ENCODE assay signal across 8 cellular contexts in the genomic region with DNA sequence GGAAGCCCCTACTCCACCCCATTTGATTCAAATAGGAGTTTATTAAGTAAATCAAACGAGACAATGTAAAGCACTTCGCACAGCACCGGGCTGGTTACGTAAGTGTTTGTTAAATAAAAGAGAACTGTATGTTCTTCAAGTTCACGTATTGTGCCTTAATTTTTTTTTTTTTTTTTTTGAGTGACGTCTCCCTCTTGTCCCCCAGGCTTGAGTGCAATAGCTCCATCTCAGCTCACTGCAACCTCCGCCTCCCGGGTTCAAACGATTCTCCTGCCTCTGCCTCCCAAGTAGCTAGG. TPM values are rescaled to one million over a fixed set of nuclear protein-coding genes. Genes with fewer than 3 reads are reported as not detected.
DNase-seq lines count a peak whose midpoint lies in the region; ATAC-seq, FAIRE-seq and TF ChIP-seq lines count a peak whose summit lies in the region.

No MANE protein-coding gene starts in this region.

- BruUV-seq in Panc1 (replicated peaks; lab: Mats Ljungman, UMichigan), result no TSS peak

- POLR2A ChIA-PET in Panc1 (lab: Charles Lee), result interaction anchor here (0.7 kb wide), 4 partner anchors 72 to 150 kb away, joined by 5 to 6 read pairs (median 6); no protein-coding TSS in a partner anchor

- no peak overlapping the region for H4K8ac ChIP-seq in neuronal stem cell (ENCODE audit: low read depth, low read length)

- DNase-seq in Panc1 (ENCODE audit: low read depth, low spot score) (no peak), epithelial cell of prostate (ENCODE audit: low read depth, low spot score) (no peak), neuronal stem cell (ENCODE audit: low spot score) (no peak), NCI-H774 (lab: John Stamatoyannopoulos, UW) (no peak), GM19239 (ENCODE audit: insufficient read length, low spot score) (no peak), left colon (no peak)
- no peak for DNase-seq in central memory CD4-positive, alpha-beta T cell

- peak overlapping the region; percentile 70; the same call in 1 of the 2 replicates for H3K4me3 ChIP-seq in BLaER1
- H3K4me3 ChIP-seq in Panc1 (ENCODE audit: low read depth in 2 of 2, low read length in 2 of 2), result peak overlapping the region; percentile 85 to 87
- H3K4me3 ChIP-seq in neuronal stem cell (ENCODE audit: low read length in 2 of 2), result peak overlapping the region in 1 of 2 donors; percentile 58

- H2BK12ac ChIP-seq in neuronal stem cell (ENCODE audit: low read length), result no peak overlapping the region

- no peak overlapping the region for H3K4ac ChIP-seq in neuronal stem cell (ENCODE audit: low read length)

- H3K9ac ChIP-seq in BLaER1 (no peak overlapping the region), neuronal stem cell (ENCODE audit: low read depth, low read length, poor library complexity) (no peak overlapping the region)

- peak overlapping the region; percentile 92 for H2AFZ ChIP-seq in neuronal stem cell (ENCODE audit: low read length)

- H3K9me3 ChIP-seq in BLaER1 (peaks cover 27% of the 10 kb centered on the region), Panc1 (ENCODE audit: control insufficient read depth, insufficient read depth, low read depth, low read length) (no peaks in the 10 kb centered on the region), neuronal stem cell (replicated peaks in 1 of 2; ENCODE audit: control insufficient read depth in 2 of 2, insufficient read depth in 1 of 2, low read depth in 1 of 2, low read length in 2 of 2) (no peaks in the 10 kb centered on the region)

- TF ChIP-seq CTCF in Panc1 (IDR thresholded peaks at IDR 0.05), result no peak

- H2BK120ac ChIP-seq in neuronal stem cell (ENCODE audit: low read depth, low read length), result no peak overlapping the region

- H3K18ac ChIP-seq in neuronal stem cell (ENCODE audit: low read length), result no peak overlapping the region

- in situ Hi-C loops in Panc1 (cut with HindIII; ENCODE audit: low pct_unique_long_range_greater_than_20kb, low sequenced_read_pairs), result no loop called here

- no peaks in the 10 kb centered on the region for H3K36me3 ChIP-seq in BLaER1
- H3K36me3 ChIP-seq in Panc1 (ENCODE audit: control insufficient read depth, insufficient read depth, low read length), result peaks cover 6% of the 10 kb centered on the region; the same call in 1 of the 2 replicates
- peaks cover 0 to 12% of the 10 kb centered on the region in 2 donors for H3K36me3 ChIP-seq in neuronal stem cell (replicated peaks in 1 of 2; ENCODE audit: control insufficient read depth in 2 of 2, insufficient read depth in 2 of 2, low read length in 2 of 2)

- peaks cover 15% of the 10 kb centered on the region for H3K4me1 ChIP-seq in BLaER1
- H3K4me1 ChIP-seq in Panc1 (ENCODE audit: control insufficient read depth, insufficient read depth, low read length), result peaks cover 37% of the 10 kb centered on the region
- H3K4me1 ChIP-seq in neuronal stem cell (ENCODE audit: control insufficient read depth in 2 of 2, insufficient read depth in 1 of 2, low read depth in 1 of 2, low read length in 2 of 2), result peaks cover 4 to 10% of the 10 kb centered on the region in 2 donors

- peaks cover 42% of the 10 kb centered on the region for H3K27me3 ChIP-seq in BLaER1
- no peaks in the 10 kb centered on the region for H3K27me3 ChIP-seq in Panc1 (ENCODE audit: control insufficient read depth, insufficient read depth, low read length)
- peaks cover 0 to 3% (median 0%) of the 10 kb centered on the region in 3 experiments for H3K27me3 ChIP-seq in neuronal stem cell (ENCODE audit: control insufficient read depth in 3 of 3, insufficient read depth in 3 of 3, low read depth in 1 of 3, low read length in 3 of 3)

- no CpG with 5 or more reads among the region's 9 CpGs for WGBS in neuronal stem cell (ENCODE audit: extremely low coverage in 2 of 2, insufficient read length in 2 of 2, insufficient replicate concordance in 1 of 2), 2 donors

- ATAC-seq in Panc1 (no peak), left colon (no peak)

- no peak for FAIRE-seq in GM19239 (lab: Jason Lieb, UNC)

- CTCF ChIA-PET in Panc1 (lab: Charles Lee), result interaction anchor here (0.6 to 1.7 kb wide), 4 partner anchors 61 to 149 kb away, joined by 4 to 8 read pairs (median 4); no protein-coding TSS in a partner anchor

- H3K14ac ChIP-seq in neuronal stem cell (ENCODE audit: low read length), result no peak overlapping the region

- H2BK5ac ChIP-seq in neuronal stem cell (ENCODE audit: low read length), result peak overlapping the region; percentile 19

- H3K4me2 ChIP-seq in BLaER1, result peak overlapping the region; percentile 75
- H3K4me2 ChIP-seq in neuronal stem cell (ENCODE audit: insufficient read depth, low read length, poor library complexity, severe bottlenecking), result peak overlapping the region; percentile 96

- peak overlapping the region; percentile 83 for H2BK15ac ChIP-seq in neuronal stem cell (ENCODE audit: low read length)

- H4K91ac ChIP-seq in neuronal stem cell (ENCODE audit: low read depth, low read length, poor library complexity), result no peak overlapping the region

- H3K27ac ChIP-seq in BLaER1 (no peak overlapping the region), Panc1 (ENCODE audit: low read length) (peak overlapping the region; percentile 91), epithelial cell of prostate (peak overlapping the region; percentile 88), neuronal stem cell (replicated peaks; ENCODE audit: low read length) (no peak overlapping the region)

- H3K79me1 ChIP-seq in neuronal stem cell (ENCODE audit: low read depth, low read length), result peaks cover 7% of the 10 kb centered on the region

- no peak overlapping the region for H3K23ac ChIP-seq in neuronal stem cell (ENCODE audit: low read depth, low read length, poor library complexity)

- intact Hi-C loops in Panc1 (cut with micrococcal nuclease; ENCODE audit: unreplicated experiment), result loop anchor here (2.0 to 10.0 kb wide), 3 partner anchors 58 to 114 kb away; no protein-coding TSS in a partner anchor
- intact Hi-C loops in left colon (cut with DNase I, micrococcal nuclease), result loop anchor here in 1 of 2 donors (5.0 kb wide), 1 partner anchor 127 kb away; no protein-coding TSS in a partner anchor

- peak overlapping the region; percentile 86 for H2AK5ac ChIP-seq in neuronal stem cell (ENCODE audit: low read depth, low read length)

- H4K20me1 ChIP-seq in BLaER1, result no peaks in the 10 kb centered on the region

RNA-seq across cellular contexts. Expression of a gene that starts 1.3 kb away (rescaled TPM):
- total RNA-seq in Panc1 (2021; ENCODE audit: unreplicated experiment), result 298 TPM
- 335 TPM for polyA plus RNA-seq in Panc1 (2012; ENCODE audit: insufficient read length)
- polyA plus RNA-seq in neuronal stem cell (2013, experiment 1 of 2), result 13.6 TPM
- 14.5 TPM for polyA plus RNA-seq in neuronal stem cell (2013, experiment 2 of 2)
- 10 to 100 TPM in 1 of 2 donors, 1 to 10 TPM in 1; 8.4 to 27.2 TPM for total RNA-seq in left colon

Comparison
In these comparisons a context has a peak if more than half of its experiments do, and no peak if none do; other contexts are left out.
1. H3K27ac ChIP-seq: peak in Panc1 (single experiment) and epithelial cell of prostate (single experiment); none in BLaER1 (single experiment) and neuronal stem cell (single experiment).
2. RNA of a gene that starts 1.3 kb away (total RNA-seq): 298 TPM in Panc1 (single experiment); 8.4 to 27.2 TPM in left colon; every median in the first group is over 10 times any median in the second.